Comparison of ENCODE assay signal across 1 cellular context in the genomic region with DNA sequence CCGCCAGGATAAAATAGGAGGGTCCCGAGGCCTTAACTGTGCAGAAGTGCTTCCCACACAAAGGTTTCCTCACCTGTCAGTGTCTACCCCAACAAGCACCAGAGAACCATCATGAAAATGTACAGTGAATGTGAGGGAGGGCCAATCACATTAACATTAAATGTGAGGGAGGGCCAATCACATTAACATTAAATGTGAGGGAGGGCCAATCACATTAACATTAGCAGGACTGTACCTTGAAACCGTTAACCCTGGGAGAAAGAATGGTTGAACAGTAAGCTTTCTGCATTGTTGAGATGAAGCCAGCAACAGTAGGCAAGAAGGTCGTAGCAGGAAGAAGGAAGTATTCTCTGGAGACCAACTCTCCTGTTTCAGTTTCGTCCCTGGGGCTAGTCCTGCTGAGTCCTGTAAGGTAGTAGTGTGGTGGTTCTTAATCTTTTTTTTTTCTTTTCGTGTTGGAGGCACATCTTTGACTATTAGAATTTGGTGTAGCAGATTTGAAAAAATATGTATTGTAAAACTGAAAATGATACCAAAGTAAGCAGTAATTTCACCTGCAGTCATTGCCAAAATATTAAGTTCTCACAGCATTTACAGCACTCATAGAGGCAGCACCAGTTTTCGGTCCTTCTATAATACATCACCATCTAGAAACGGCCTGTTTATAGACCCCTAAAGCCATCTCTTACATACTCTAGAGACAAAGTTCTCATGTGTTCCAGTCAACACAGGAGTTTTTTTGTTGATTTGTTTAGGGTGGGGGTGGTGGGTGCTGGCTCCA.
TF ChIP-seq lines count a peak whose summit lies in the region.

No MANE protein-coding gene starts in this region.

TF ChIP-seq in HepG2, 621 proteins besides CTCF, POLR2A, EP300 and RAD21 (continued from another document):
- TF ChIP-seq, protein P1, sequence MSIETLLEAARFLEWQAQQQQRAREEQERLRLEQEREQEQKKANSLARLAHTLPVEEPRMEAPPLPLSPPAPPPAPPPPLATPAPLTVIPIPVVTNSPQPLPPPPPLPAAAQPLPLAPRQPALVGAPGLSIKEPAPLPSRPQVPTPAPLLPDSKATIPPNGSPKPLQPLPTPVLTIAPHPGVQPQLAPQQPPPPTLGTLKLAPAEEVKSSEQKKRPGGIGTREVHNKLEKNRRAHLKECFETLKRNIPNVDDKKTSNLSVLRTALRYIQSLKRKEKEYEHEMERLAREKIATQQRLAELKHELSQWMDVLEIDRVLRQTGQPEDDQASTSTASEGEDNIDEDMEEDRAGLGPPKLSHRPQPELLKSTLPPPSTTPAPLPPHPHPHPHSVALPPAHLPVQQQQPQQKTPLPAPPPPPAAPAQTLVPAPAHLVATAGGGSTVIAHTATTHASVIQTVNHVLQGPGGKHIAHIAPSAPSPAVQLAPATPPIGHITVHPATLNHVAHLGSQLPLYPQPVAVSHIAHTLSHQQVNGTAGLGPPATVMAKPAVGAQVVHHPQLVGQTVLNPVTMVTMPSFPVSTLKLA (IDR thresholded peaks at IDR 0.05) = no peak
- TF ChIP-seq, protein P2, sequence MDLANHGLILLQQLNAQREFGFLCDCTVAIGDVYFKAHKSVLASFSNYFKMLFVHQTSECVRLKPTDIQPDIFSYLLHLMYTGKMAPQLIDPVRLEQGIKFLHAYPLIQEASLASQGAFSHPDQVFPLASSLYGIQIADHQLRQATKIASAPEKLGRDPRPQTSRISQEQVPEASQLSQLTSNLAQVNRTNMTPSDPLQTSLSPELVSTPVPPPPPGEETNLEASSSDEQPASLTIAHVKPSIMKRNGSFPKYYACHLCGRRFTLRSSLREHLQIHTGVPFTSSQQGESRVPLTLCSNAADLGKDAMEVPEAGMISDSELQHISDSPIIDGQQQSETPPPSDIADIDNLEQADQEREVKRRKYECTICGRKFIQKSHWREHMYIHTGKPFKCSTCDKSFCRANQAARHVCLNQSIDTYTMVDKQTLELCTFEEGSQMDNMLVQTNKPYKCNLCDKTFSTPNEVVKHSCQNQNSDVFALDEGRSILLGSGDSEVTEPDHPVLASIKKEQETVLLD (CRISPR knock-in tag; IDR thresholded peaks at IDR 0.05; ENCODE audit: low read depth) = no peak
- TF ChIP-seq ZBTB42 (CRISPR knock-in tag; IDR thresholded peaks at IDR 0.05) (no peak), ZNF879 (CRISPR knock-in tag; IDR thresholded peaks at IDR 0.05) (no peak), KLF12 (CRISPR knock-in tag; IDR thresholded peaks at IDR 0.05; ENCODE audit: borderline replicate concordance) (no peak), SMAD1 (CRISPR knock-in tag; IDR thresholded peaks at IDR 0.05; ENCODE audit: borderline replicate concordance, low read depth) (no peak)
- TF ChIP-seq, protein P3, sequence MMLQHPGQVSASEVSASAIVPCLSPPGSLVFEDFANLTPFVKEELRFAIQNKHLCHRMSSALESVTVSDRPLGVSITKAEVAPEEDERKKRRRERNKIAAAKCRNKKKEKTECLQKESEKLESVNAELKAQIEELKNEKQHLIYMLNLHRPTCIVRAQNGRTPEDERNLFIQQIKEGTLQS (CRISPR knock-in tag; IDR thresholded peaks at IDR 0.05) = no peak
- TF ChIP-seq, protein P4, sequence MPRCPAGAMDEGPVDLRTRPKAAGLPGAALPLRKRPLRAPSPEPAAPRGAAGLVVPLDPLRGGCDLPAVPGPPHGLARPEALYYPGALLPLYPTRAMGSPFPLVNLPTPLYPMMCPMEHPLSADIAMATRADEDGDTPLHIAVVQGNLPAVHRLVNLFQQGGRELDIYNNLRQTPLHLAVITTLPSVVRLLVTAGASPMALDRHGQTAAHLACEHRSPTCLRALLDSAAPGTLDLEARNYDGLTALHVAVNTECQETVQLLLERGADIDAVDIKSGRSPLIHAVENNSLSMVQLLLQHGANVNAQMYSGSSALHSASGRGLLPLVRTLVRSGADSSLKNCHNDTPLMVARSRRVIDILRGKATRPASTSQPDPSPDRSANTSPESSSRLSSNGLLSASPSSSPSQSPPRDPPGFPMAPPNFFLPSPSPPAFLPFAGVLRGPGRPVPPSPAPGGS (CRISPR knock-in tag; IDR thresholded peaks at IDR 0.05) = no peak
